Comparison of ENCODE assay signal across 1 cellular context in the genomic region with DNA sequence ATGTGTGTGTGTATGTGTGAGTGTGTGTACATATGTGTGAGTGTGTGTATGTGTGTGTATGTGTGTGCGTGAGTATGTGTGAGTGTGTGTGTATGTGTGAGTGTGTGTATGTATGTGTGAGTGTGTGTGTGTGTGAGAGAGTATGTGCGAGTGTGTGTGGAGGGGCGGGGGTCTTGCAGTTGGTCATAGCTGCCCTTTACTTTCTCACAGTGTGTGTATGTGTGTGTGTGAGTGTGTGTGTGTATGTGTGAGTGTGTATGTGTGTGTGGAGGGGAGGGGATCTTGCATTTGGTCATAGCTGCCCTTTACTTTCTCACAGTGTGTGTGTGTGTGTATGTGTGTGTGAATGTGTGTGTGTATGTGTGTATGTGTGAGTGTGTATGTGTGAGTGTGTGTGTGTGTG.
TF ChIP-seq lines count a peak whose summit lies in the region.

No MANE protein-coding gene starts in this region.

TF ChIP-seq in HepG2, 621 proteins besides CTCF, POLR2A, EP300 and RAD21 (continued from another document):
- TF ChIP-seq, protein P1, sequence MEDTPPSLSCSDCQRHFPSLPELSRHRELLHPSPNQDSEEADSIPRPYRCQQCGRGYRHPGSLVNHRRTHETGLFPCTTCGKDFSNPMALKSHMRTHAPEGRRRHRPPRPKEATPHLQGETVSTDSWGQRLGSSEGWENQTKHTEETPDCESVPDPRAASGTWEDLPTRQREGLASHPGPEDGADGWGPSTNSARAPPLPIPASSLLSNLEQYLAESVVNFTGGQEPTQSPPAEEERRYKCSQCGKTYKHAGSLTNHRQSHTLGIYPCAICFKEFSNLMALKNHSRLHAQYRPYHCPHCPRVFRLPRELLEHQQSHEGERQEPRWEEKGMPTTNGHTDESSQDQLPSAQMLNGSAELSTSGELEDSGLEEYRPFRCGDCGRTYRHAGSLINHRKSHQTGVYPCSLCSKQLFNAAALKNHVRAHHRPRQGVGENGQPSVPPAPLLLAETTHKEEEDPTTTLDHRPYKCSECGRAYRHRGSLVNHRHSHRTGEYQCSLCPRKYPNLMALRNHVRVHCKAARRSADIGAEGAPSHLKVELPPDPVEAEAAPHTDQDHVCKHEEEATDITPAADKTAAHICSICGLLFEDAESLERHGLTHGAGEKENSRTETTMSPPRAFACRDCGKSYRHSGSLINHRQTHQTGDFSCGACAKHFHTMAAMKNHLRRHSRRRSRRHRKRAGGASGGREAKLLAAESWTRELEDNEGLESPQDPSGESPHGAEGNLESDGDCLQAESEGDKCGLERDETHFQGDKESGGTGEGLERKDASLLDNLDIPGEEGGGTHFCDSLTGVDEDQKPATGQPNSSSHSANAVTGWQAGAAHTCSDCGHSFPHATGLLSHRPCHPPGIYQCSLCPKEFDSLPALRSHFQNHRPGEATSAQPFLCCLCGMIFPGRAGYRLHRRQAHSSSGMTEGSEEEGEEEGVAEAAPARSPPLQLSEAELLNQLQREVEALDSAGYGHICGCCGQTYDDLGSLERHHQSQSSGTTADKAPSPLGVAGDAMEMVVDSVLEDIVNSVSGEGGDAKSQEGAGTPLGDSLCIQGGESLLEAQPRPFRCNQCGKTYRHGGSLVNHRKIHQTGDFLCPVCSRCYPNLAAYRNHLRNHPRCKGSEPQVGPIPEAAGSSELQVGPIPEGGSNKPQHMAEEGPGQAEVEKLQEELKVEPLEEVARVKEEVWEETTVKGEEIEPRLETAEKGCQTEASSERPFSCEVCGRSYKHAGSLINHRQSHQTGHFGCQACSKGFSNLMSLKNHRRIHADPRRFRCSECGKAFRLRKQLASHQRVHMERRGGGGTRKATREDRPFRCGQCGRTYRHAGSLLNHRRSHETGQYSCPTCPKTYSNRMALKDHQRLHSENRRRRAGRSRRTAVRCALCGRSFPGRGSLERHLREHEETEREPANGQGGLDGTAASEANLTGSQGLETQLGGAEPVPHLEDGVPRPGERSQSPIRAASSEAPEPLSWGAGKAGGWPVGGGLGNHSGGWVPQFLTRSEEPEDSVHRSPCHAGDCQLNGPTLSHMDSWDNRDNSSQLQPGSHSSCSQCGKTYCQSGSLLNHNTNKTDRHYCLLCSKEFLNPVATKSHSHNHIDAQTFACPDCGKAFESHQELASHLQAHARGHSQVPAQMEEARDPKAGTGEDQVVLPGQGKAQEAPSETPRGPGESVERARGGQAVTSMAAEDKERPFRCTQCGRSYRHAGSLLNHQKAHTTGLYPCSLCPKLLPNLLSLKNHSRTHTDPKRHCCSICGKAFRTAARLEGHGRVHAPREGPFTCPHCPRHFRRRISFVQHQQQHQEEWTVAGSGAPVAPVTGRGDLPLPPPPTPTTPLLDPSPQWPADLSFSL (CRISPR knock-in tag; IDR thresholded peaks at IDR 0.05): peak; percentile 87
- TF ChIP-seq ZFP36L2 (CRISPR knock-in tag; IDR thresholded peaks at IDR 0.05) (no peak), FOXP1 (IDR thresholded peaks at IDR 0.05) (0 out of 2 replicates have a peak, but pooled peaks have one; percentile 3), FOXP1 (CRISPR knock-in tag; IDR thresholded peaks at IDR 0.05) (no peak), EED (CRISPR knock-in tag; IDR thresholded peaks at IDR 0.05) (no peak), ZNF552 (CRISPR knock-in tag; IDR thresholded peaks at IDR 0.05; ENCODE audit: borderline replicate concordance) (no peak), GZF1 (CRISPR knock-in tag; IDR thresholded peaks at IDR 0.05) (no peak)
- TF ChIP-seq, protein P2, sequence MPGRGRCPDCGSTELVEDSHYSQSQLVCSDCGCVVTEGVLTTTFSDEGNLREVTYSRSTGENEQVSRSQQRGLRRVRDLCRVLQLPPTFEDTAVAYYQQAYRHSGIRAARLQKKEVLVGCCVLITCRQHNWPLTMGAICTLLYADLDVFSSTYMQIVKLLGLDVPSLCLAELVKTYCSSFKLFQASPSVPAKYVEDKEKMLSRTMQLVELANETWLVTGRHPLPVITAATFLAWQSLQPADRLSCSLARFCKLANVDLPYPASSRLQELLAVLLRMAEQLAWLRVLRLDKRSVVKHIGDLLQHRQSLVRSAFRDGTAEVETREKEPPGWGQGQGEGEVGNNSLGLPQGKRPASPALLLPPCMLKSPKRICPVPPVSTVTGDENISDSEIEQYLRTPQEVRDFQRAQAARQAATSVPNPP (CRISPR knock-in tag; IDR thresholded peaks at IDR 0.05): no peak
